16 cellular contexts compared by ENCODE assay signal in genomic region chr18:35410561-35410960, GRCh38. TPM values are rescaled to one million over a fixed set of nuclear protein-coding genes. Genes with fewer than 3 reads are reported as not detected.
DNase-seq lines count a peak whose midpoint lies in the region; ATAC-seq, FAIRE-seq and TF ChIP-seq lines count a peak whose summit lies in the region.
"Had no signal": no experiment of that assay in that cellular context is flagged by ENCODE, and none has a peak within 500 bp of the region (broad histone marks: within the 10 kb centered on the region; RNA-seq: fewer than 3 reads in every experiment).

No MANE protein-coding gene starts in this region.

- no peaks in the 10 kb centered on the region for H3K27me3 ChIP-seq in smooth muscle cell (ENCODE audit: low read depth)
- no peaks in the 10 kb centered on the region for H3K27me3 ChIP-seq in small intestine (ENCODE audit: control insufficient read depth in 2 of 2, insufficient read depth in 2 of 2, low read length in 2 of 2)
- H3K27me3 ChIP-seq: ascending aorta had no signal

- TF ChIP-seq CTCF in smooth muscle cell (IDR thresholded peaks at IDR 0.05; ENCODE audit: borderline replicate concordance, insufficient read depth, poor library complexity, severe bottlenecking), result no peak

- H3K4me1 ChIP-seq in smooth muscle cell (ENCODE audit: low read depth) (no peaks in the 10 kb centered on the region), small intestine (ENCODE audit: control insufficient read depth in 2 of 2, insufficient read depth in 1 of 2, low read depth in 1 of 2, low read length in 1 of 2) (peaks cover 2 to 3% of the 10 kb centered on the region in 2 donors)
- H3K4me1 ChIP-seq: ascending aorta, prostate gland had no signal

- H3K9me3 ChIP-seq in smooth muscle cell (replicated peaks; ENCODE audit: low read depth) (no peaks in the 10 kb centered on the region), small intestine (ENCODE audit: control insufficient read depth, low read depth) (no peaks in the 10 kb centered on the region)
- H3K9me3 ChIP-seq: ascending aorta, prostate gland, thoracic aorta had no signal

- no peaks in the 10 kb centered on the region for H3K79me2 ChIP-seq in smooth muscle cell (ENCODE audit: low read depth)

- H3K4me2 ChIP-seq in smooth muscle cell, result no peak overlapping the region

- H2AFZ ChIP-seq in smooth muscle cell (ENCODE audit: low read depth), result no peak overlapping the region

- H3F3A ChIP-seq in smooth muscle cell (ENCODE audit: low read depth), result no peaks in the 10 kb centered on the region

- no peaks in the 10 kb centered on the region for H3K36me3 ChIP-seq in smooth muscle cell (ENCODE audit: low read depth)
- H3K36me3 ChIP-seq in small intestine (ENCODE audit: control insufficient read depth in 2 of 2, insufficient read depth in 2 of 2, low read length in 2 of 2), result no peaks in the 10 kb centered on the region
- H3K36me3 ChIP-seq: ascending aorta, prostate gland, thoracic aorta had no signal

- 98% methylated on average over 7 of the region's 7 CpGs for WGBS in smooth muscle cell (ENCODE audit: low lambda C conversion rate)
- WGBS in small intestine, 3 donors, result 76 to 84% (median 81%) methylated on average over 7 of the region's 7 CpGs

- H3K4me3 ChIP-seq in smooth muscle cell (no peak overlapping the region), small intestine (ENCODE audit: low read depth in 1 of 2, low read length in 2 of 2) (no peak overlapping the region)
- H3K4me3 ChIP-seq: ascending aorta, prostate gland, thoracic aorta had no signal

- no peak for FAIRE-seq in small intestine (lab: Jason Lieb, UNC)
- FAIRE-seq: RCC 7860 had no signal

- no peak overlapping the region for H3K9ac ChIP-seq in smooth muscle cell (ENCODE audit: low read depth)

- H3K27ac ChIP-seq in smooth muscle cell (ENCODE audit: low read depth) (no peak overlapping the region), small intestine (ENCODE audit: low read depth in 1 of 2, low read length in 1 of 2) (no peak overlapping the region)
- H3K27ac ChIP-seq: ascending aorta, C4-2B, prostate gland, thoracic aorta had no signal

- no peaks in the 10 kb centered on the region for H4K20me1 ChIP-seq in smooth muscle cell (ENCODE audit: low read depth)

- ATAC-seq in GM18861 (IDR thresholded peaks at IDR 0.05; ENCODE audit: unreplicated experiment), result peak; percentile 58
- peak; percentile 63 for ATAC-seq in HG02610 (IDR thresholded peaks at IDR 0.05; ENCODE audit: unreplicated experiment)
- peak; percentile 56 for ATAC-seq in HG03442 (IDR thresholded peaks at IDR 0.05; ENCODE audit: unreplicated experiment)

- DNase-seq in left kidney (ENCODE audit: low read depth, low spot score) (peak; percentile 31), smooth muscle cell (lab: John Stamatoyannopoulos, UW; ENCODE audit: unreplicated experiment) (no peak), small intestine (no peak), NCI-H1417 treated with DMSO at 0.1 percent for 48 hours (lab: John Stamatoyannopoulos, UW) (no peak)
- DNase-seq in stimulated activated CD4-positive, alpha-beta T cell treated with anti-CD3 and anti-CD28 coated beads, Interleukin-2, amount 100 ng/mL, for 48 hours, result no peak
- DNase-seq: activated T-cell treated with anti-CD3 and anti-CD28 coated beads, Interleukin-2, amount 50 U/mL, for 1 hour; hippocampal formation; KBM-7 had no signal

RNA-seq across cellular contexts. Expression of gene ZNF396, which starts 33.4 kb away (rescaled TPM):
- 2.0 and 3.1 TPM in 2 replicates for total RNA-seq in smooth muscle cell
- polyA plus RNA-seq in smooth muscle cell, result 1.9 and 2.5 TPM in 2 replicates
- 1 to 10 TPM; 1.1 to 2.5 (median 2.2) TPM for polyA plus RNA-seq in small intestine
